14 cellular contexts compared by ENCODE assay signal in the genomic region with DNA sequence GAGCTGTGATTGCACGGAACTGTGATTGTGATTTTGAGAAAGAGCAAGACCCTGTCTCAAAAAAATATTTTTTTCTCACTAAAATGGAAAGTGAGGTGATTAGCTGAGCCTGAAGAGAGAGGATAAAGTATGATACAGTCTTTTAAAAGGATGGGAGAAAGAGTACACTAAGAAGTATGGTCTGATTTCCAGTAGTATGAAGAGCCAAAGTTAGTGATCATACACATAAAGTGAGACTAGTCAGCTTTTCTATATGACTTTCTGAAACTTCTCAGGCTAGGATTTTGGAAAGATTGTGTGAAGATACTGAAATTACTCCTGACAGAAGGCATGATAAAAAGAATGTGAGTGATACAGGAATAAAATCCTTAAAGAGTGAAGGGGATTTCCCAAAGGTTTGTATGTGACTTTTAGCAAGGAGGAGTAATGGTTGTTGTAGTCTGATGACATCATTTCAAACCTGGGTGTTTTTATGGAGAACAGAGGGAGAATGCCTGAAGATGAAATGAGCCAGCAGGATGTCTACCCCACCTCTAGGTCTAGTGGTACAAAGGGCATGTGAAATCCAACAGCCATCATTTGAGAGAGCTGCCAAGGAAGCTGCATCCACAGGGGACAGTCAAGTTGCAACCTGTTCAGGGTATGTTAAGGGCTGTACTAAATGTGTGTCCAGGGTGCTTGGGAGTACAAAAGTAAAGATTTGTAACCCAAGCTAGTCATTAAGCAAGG.
DNase-seq lines count a peak whose midpoint lies in the region; ATAC-seq, FAIRE-seq and TF ChIP-seq lines count a peak whose summit lies in the region.
"Had no signal": no experiment of that assay in that cellular context is flagged by ENCODE, and none has a peak within 500 bp of the region (broad histone marks: within the 10 kb centered on the region; RNA-seq: fewer than 3 reads in every experiment).

No MANE protein-coding gene starts in this region.

- POLR2A ChIA-PET in GM12878 (lab: Charles Lee): no interaction called here

- H3K27me3 Mint-ChIP-seq in natural killer cell treated with Interleukin-12 subunit alpha and Interleukin-12 subunit beta and Interleukin-15 and Interleukin-18, amount 100 ng/mL, for 72 hours: no peaks in the 10 kb centered on the region
- H3K27me3 Mint-ChIP-seq: activated B cell treated with CpG ODN at 0.5 μM for 24 hours had no signal

- H3K4me3 ChIP-seq in GM12878: no peak overlapping the region
- H3K4me3 ChIP-seq: sigmoid colon had no signal

- no peak overlapping the region for H3K9ac ChIP-seq in GM12878 (ENCODE audit: control insufficient read depth, insufficient read depth, low read length)

- peak; percentile 29; the same call in 2 of the 3 replicates for ATAC-seq in GM12878
- no peak for ATAC-seq in natural killer cell treated with Interleukin-12 subunit alpha and Interleukin-12 subunit beta and Interleukin-15 and Interleukin-18, amount 100 ng/mL, for 72 hours
- ATAC-seq in GM19035 (IDR thresholded peaks at IDR 0.05; ENCODE audit: unreplicated experiment): no peak
- ATAC-seq in HG02623 (IDR thresholded peaks at IDR 0.05; ENCODE audit: unreplicated experiment): no peak

- no peak for TF ChIP-seq RAD21 in GM12878 (IDR thresholded peaks at IDR 0.05; ENCODE audit: insufficient read depth, low read depth, low read length)

- peak; percentile 16 for DNase-seq in NCI-H2227 (lab: John Stamatoyannopoulos, UW; ENCODE audit: unreplicated experiment)
- no peak for DNase-seq in NCI-H2227 treated with DMSO at 0.1 percent for 48 hours (lab: John Stamatoyannopoulos, UW)
- DNase-seq in NCI-H2196 (lab: John Stamatoyannopoulos, UW; ENCODE audit: unreplicated experiment): peak; percentile 46
- no peak for DNase-seq in GM12878 (ENCODE audit: low read depth, low spot score)
- DNase-seq in renal cortical epithelial cell (ENCODE audit: low read depth): peak; percentile 62
- DNase-seq in natural killer cell treated with Interleukin-12 subunit alpha and Interleukin-12 subunit beta and Interleukin-15 and Interleukin-18, amount 100 ng/mL, for 72 hours (ENCODE audit: low spot score): no peak
- DNase-seq: activated B cell treated with CpG ODN at 0.5 μM for 24 hours; activated T-cell treated with anti-CD3 and anti-CD28 coated beads, Interleukin-2, amount 50 U/mL, for 48 hours; brain microvascular endothelial cell; erythroblast; Right ventricle myocardium superior; sigmoid colon had no signal

- H3K9me3 ChIP-seq in GM12878 (replicated peaks; ENCODE audit: control insufficient read depth, insufficient read depth, low read length): no peaks in the 10 kb centered on the region
- H3K9me3 ChIP-seq: sigmoid colon had no signal

- SMC1A ChIA-PET in GM12878 (lab: Charles Lee; ENCODE audit: uncharacterized antibody, unreplicated experiment): interaction anchor here (0.6 kb wide), 1 partner anchor 249 kb away, joined by 3 read pairs; no protein-coding TSS in a partner anchor

- no peaks in the 10 kb centered on the region for H3K36me3 Mint-ChIP-seq in natural killer cell treated with Interleukin-12 subunit alpha and Interleukin-12 subunit beta and Interleukin-15 and Interleukin-18, amount 100 ng/mL, for 72 hours

- H3K4me2 ChIP-seq in GM12878 (ENCODE audit: control insufficient read depth, insufficient read depth): no peak overlapping the region

- H3K36me3 ChIP-seq in GM12878 (ENCODE audit: control insufficient read depth in 2 of 2, insufficient read depth in 2 of 2, low read length in 1 of 2): peaks cover 0 to 2% of the 10 kb centered on the region in 2 experiments; a peak in 2 of 4 replicates
- H3K36me3 ChIP-seq: brain microvascular endothelial cell, sigmoid colon had no signal

- no peak for TF ChIP-seq POLR2A in GM12878 (IDR thresholded peaks at IDR 0.05; ENCODE audit: low read depth, low read length)

- CTCF ChIA-PET in GM12878 (lab: Yijun Ruan, JAX): interaction anchor here (1.2 to 1.3 kb wide), 2 partner anchors 249 to 1245 kb away, joined by 3 to 6 read pairs; no protein-coding TSS in a partner anchor

- H3K4me1 ChIP-seq in GM12878 (ENCODE audit: control insufficient read depth, insufficient read depth, low read length): no peaks in the 10 kb centered on the region

- no peaks in the 10 kb centered on the region for H3K27me3 ChIP-seq in GM12878 (replicated peaks in 1 of 2; ENCODE audit: control insufficient read depth in 2 of 2, insufficient read depth in 2 of 2, low read length in 1 of 2)
- H3K27me3 ChIP-seq: brain microvascular endothelial cell, sigmoid colon had no signal

- in situ Hi-C loops in GM12878 (cut with MboI): no loop called here

- H3K9me3 Mint-ChIP-seq in natural killer cell treated with Interleukin-12 subunit alpha and Interleukin-12 subunit beta and Interleukin-15 and Interleukin-18, amount 100 ng/mL, for 72 hours: no peaks in the 10 kb centered on the region
- H3K9me3 Mint-ChIP-seq: activated B cell treated with CpG ODN at 0.5 μM for 24 hours had no signal

- no peak overlapping the region for H3K27ac Mint-ChIP-seq in natural killer cell treated with Interleukin-12 subunit alpha and Interleukin-12 subunit beta and Interleukin-15 and Interleukin-18, amount 100 ng/mL, for 72 hours
- H3K27ac Mint-ChIP-seq: activated B cell treated with CpG ODN at 0.5 μM for 24 hours had no signal

- H2AFZ ChIP-seq in GM12878 (ENCODE audit: control insufficient read depth, low read depth, low read length): no peak overlapping the region

- WGBS in GM12878 (ENCODE audit: insufficient coverage, insufficient replicate concordance, low lambda C conversion rate, missing lambda C conversion rate): 100% methylated on average over 1 of the region's 1 CpG

- no peaks in the 10 kb centered on the region for H3K79me2 ChIP-seq in GM12878 (ENCODE audit: control insufficient read depth, insufficient read depth, low read length)

- intact Hi-C loops in GM12878 (cut with micrococcal nuclease; ENCODE audit: unreplicated experiment): no loop called here

- H4K20me1 ChIP-seq in GM12878 (ENCODE audit: control insufficient read depth, insufficient read depth): no peaks in the 10 kb centered on the region

- FAIRE-seq in GM12878 (lab: Jason Lieb, UNC): peak; percentile 41

- no peaks in the 10 kb centered on the region for H3K4me1 Mint-ChIP-seq in natural killer cell treated with Interleukin-12 subunit alpha and Interleukin-12 subunit beta and Interleukin-15 and Interleukin-18, amount 100 ng/mL, for 72 hours (ENCODE audit: low read depth in 2 of 2)
- H3K4me1 Mint-ChIP-seq: activated B cell treated with CpG ODN at 0.5 μM for 24 hours had no signal

- RAD21 ChIA-PET in GM12878 (lab: Charles Lee; ENCODE audit: unreplicated experiment): no interaction called here

- H3K4me3 Mint-ChIP-seq in natural killer cell treated with Interleukin-12 subunit alpha and Interleukin-12 subunit beta and Interleukin-15 and Interleukin-18, amount 100 ng/mL, for 72 hours: no peak overlapping the region
- H3K4me3 Mint-ChIP-seq: activated B cell treated with CpG ODN at 0.5 μM for 24 hours had no signal

- BruUV-seq in GM12878 (replicated peaks; lab: Mats Ljungman, UMichigan): no TSS peak

- no peak for TF ChIP-seq CTCF in GM12878 (IDR thresholded peaks at IDR 0.05 in 2 of 3, conservative IDR thresholded peaks at IDR 0.05 in 1 of 3; ENCODE audit: control insufficient read depth in 2 of 3, extremely low read depth in 1 of 3, insufficient read depth in 1 of 3, low read depth in 3 of 3, low read length in 3 of 3)

- TF ChIP-seq EP300 in GM12878 (IDR thresholded peaks at IDR 0.05; ENCODE audit: borderline replicate concordance in 1 of 2, control insufficient read depth in 1 of 2, low read depth in 2 of 2, low read length in 2 of 2): no peak

- no peak overlapping the region for H3K27ac ChIP-seq in GM12878 (ENCODE audit: control insufficient read depth, insufficient read depth)
- H3K27ac ChIP-seq: brain microvascular endothelial cell, sigmoid colon had no signal

TF ChIP-seq in GM12878, 131 proteins besides CTCF, POLR2A, EP300 and RAD21:
- no peak for TF ChIP-seq FOXM1 (IDR thresholded peaks at IDR 0.05; ENCODE audit: low read depth, low read length)
- TF ChIP-seq ATF7 (IDR thresholded peaks at IDR 0.05; ENCODE audit: low read depth): peak; percentile 67
- no peak for TF ChIP-seq ZZZ3 (IDR thresholded peaks at IDR 0.05; ENCODE audit: control insufficient read depth, insufficient read length, low read depth)
- TF ChIP-seq MEF2B (IDR thresholded peaks at IDR 0.05; ENCODE audit: partially characterized antibody, poor library complexity, severe bottlenecking): no peak

Comparison
In these comparisons a context has a peak if more than half of its experiments do, and no peak if none do; other contexts are left out.
1. DNase-seq: peak in NCI-H2227 (single experiment), NCI-H2196 (single experiment) and renal cortical epithelial cell (single experiment); none in NCI-H2227 treated with DMSO at 0.1 percent for 48 hours (single experiment), GM12878 (single experiment) and natural killer cell treated with Interleukin-12 subunit alpha and Interleukin-12 subunit beta and Interleukin-15 and Interleukin-18, amount 100 ng/mL, for 72 hours (single experiment).